14 cellular contexts compared by ENCODE assay signal in the genomic region with DNA sequence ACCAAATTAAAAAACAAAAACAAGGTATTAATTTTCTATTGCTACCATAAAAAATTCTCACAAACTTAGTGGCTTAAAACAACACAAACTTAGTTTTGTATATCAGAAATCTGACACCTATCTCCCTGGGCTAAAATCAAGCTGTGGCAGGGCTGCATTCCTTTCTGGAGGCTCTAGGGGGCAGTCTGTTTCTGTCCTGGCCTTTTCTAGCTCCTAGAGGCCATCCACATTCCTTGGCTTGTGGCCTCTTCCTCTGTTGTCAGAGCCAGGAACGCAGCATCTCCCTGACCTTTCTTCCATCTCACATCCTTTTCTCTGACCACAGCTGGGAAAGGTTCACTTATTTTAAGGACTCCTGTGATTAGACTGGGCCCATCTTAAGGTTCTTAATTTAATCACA. TPM values are rescaled to one million over a fixed set of nuclear protein-coding genes. Genes with fewer than 3 reads are reported as not detected.
DNase-seq lines count a peak whose midpoint lies in the region; ATAC-seq and TF ChIP-seq lines count a peak whose summit lies in the region.
"Had no signal": no experiment of that assay in that cellular context is flagged by ENCODE, and none has a peak within 500 bp of the region (broad histone marks: within the 10 kb centered on the region; RNA-seq: fewer than 3 reads in every experiment).

No MANE protein-coding gene starts in this region.

- DNase-seq in endothelial cell (ENCODE audit: low spot score) (no peak), HCEC 1CT (no peak), dermis blood vessel endothelial cell (no peak), NCI-H345 treated with DMSO at 0.1 percent for 48 hours (lab: John Stamatoyannopoulos, UW; ENCODE audit: unreplicated experiment) (no peak)
- DNase-seq: central memory CD4-positive, alpha-beta T cell; head of caudate nucleus; NCI-H226; SW 1271; uterus had no signal

- H3K9me3 Mint-ChIP-seq in endothelial cell (ENCODE audit: unreplicated experiment), result no peaks in the 10 kb centered on the region

- no peak overlapping the region for H3K4me3 Mint-ChIP-seq in endothelial cell (ENCODE audit: unreplicated experiment)

- H3K79me2 ChIP-seq in OCI-LY3 (ENCODE audit: low read length), result no peaks in the 10 kb centered on the region

- H3K4me1 Mint-ChIP-seq in endothelial cell (ENCODE audit: unreplicated experiment), result peaks cover 8% of the 10 kb centered on the region

- H3K4me1 ChIP-seq in OCI-LY3 (ENCODE audit: low read length), result peaks cover 26% of the 10 kb centered on the region
- H3K4me1 ChIP-seq: right atrium auricular region, uterus had no signal

- H3K27ac ChIP-seq in C4-2B (no peak overlapping the region), OCI-LY3 (ENCODE audit: low read length) (no peak overlapping the region)
- H3K27ac ChIP-seq: right atrium auricular region, uterus had no signal

- H3K36me3 ChIP-seq in OCI-LY3 (replicated peaks; ENCODE audit: low read depth, low read length), result no peaks in the 10 kb centered on the region
- H3K36me3 ChIP-seq: right atrium auricular region, uterus had no signal

- peak; percentile 25 for TF ChIP-seq CTCF in C4-2B (conservative IDR thresholded peaks at IDR 0.05)
- peak; percentile 58 for TF ChIP-seq CTCF in GM12872 (IDR thresholded peaks at IDR 0.05; ENCODE audit: insufficient read depth, low read depth, low read length)
- peak; percentile 50 for TF ChIP-seq CTCF in OCI-LY3 (IDR thresholded peaks at IDR 0.05; ENCODE audit: low read depth, low read length)
- TF ChIP-seq CTCF in endothelial cell (IDR thresholded peaks at IDR 0.05; ENCODE audit: unreplicated experiment), result peak; percentile 28

- H3K4me2 ChIP-seq in OCI-LY3 (ENCODE audit: low read length), result no peak overlapping the region

- H3K36me3 Mint-ChIP-seq in endothelial cell (ENCODE audit: low read depth, unreplicated experiment), result peaks cover 3% of the 10 kb centered on the region

- no peak for ATAC-seq in HG03520 (IDR thresholded peaks at IDR 0.05; ENCODE audit: unreplicated experiment)

- H3K9ac ChIP-seq in OCI-LY3 (ENCODE audit: low read length), result no peak overlapping the region

- H4K20me1 ChIP-seq in OCI-LY3 (ENCODE audit: insufficient read depth, low read length), result no peaks in the 10 kb centered on the region

- H3K27ac Mint-ChIP-seq in endothelial cell (ENCODE audit: unreplicated experiment), result no peak overlapping the region

- no peak overlapping the region for H2AFZ ChIP-seq in OCI-LY3 (ENCODE audit: low read depth, low read length)

- peaks cover 5% of the 10 kb centered on the region; the same call in 1 of the 2 replicates for H3K9me3 ChIP-seq in OCI-LY3 (ENCODE audit: insufficient read depth, low read length)
- H3K9me3 ChIP-seq: uterus had no signal

- no peak overlapping the region for H3K4me3 ChIP-seq in OCI-LY3 (ENCODE audit: low read length)
- H3K4me3 ChIP-seq: right atrium auricular region, uterus had no signal

- no peaks in the 10 kb centered on the region for H3K27me3 ChIP-seq in OCI-LY3 (ENCODE audit: low read depth, low read length)
- H3K27me3 ChIP-seq: right atrium auricular region, uterus had no signal

- peaks cover 2% of the 10 kb centered on the region for H3K27me3 Mint-ChIP-seq in endothelial cell (ENCODE audit: unreplicated experiment)

RNA-seq across cellular contexts. Expression of gene TLR2, which starts 38.9 kb away (rescaled TPM):
- total RNA-seq in endothelial cell (ENCODE audit: unreplicated experiment), result not detected
- 0.51 and 1.9 TPM in 2 replicates for total RNA-seq in dermis blood vessel endothelial cell
